36 cellular contexts compared by ENCODE assay signal in the genomic region with DNA sequence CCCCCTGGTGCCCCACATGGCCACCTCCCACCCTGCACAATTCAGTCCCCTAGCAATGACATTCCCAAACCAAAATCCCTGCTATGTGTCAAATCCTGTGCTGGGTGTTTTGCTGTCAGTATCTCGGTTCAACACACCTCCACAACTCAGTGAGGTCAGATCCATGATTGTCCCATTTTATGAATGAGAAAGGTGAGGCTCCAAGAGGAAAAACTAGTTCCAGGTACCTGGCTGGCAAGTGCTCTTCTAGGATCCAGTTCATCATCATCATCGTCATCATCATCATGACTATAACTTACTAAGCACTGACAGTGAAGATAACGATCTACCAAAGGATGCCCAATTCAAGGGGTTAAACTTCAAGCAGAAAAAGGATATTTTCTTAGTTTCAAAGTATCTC. TPM values are rescaled to one million over a fixed set of nuclear protein-coding genes. Genes with fewer than 3 reads are reported as not detected.
"Had no signal": no experiment of that assay in that cellular context is flagged by ENCODE, and none has a peak within 500 bp of the region (broad histone marks: within the 10 kb centered on the region; RNA-seq: fewer than 3 reads in every experiment).

No MANE protein-coding gene starts in this region.

- FAIRE-seq: colon, TTC549 had no signal

- H3K27ac Mint-ChIP-seq: activated CD4-positive, alpha-beta memory T cell treated with anti-CD3 and anti-CD28 coated beads, Interleukin-2, amount 10 ng/mL, durations not matched to agents 7 days and 5 days; activated CD4-positive, alpha-beta T cell treated with anti-CD3 and anti-CD28 coated beads, Interleukin-2, amount 10 ng/mL, durations not matched to agents 7 days and 5 days; activated naive CD8-positive, alpha-beta T cell; activated T-helper 17 cell treated with anti-CD3 and anti-CD28 coated beads, Interleukin-2, amount 50 U/mL, for 72 hours; effector memory CD8-positive, alpha-beta T cell; WTC11 had no signal

- H3K4me3 Mint-ChIP-seq: activated CD4-positive, alpha-beta memory T cell treated with anti-CD3 and anti-CD28 coated beads, Interleukin-2, amount 10 ng/mL, durations not matched to agents 7 days and 5 days; activated CD4-positive, alpha-beta T cell treated with anti-CD3 and anti-CD28 coated beads, Interleukin-2, amount 10 ng/mL, durations not matched to agents 7 days and 5 days; activated naive CD8-positive, alpha-beta T cell; activated T-cell treated with anti-CD3 and anti-CD28 coated beads, Interleukin-2, amount 50 U/mL, for 4 hours; activated T-helper 17 cell treated with anti-CD3 and anti-CD28 coated beads, Interleukin-2, amount 50 U/mL, for 72 hours; effector memory CD8-positive, alpha-beta T cell; WTC11 had no signal

- H3K27me3 ChIP-seq: adrenal gland, body of pancreas, esophagus squamous epithelium, gastroesophageal sphincter had no signal

- DNase-seq: activated CD4-positive, alpha-beta memory T cell treated with anti-CD3 and anti-CD28 coated beads, Interleukin-2, amount 10 ng/mL, durations not matched to agents 7 days and 5 days; activated CD4-positive, alpha-beta T cell treated with anti-CD3 and anti-CD28 coated beads for 1 hour; activated CD4-positive, alpha-beta T cell treated with anti-CD3 and anti-CD28 coated beads for 4 hours; activated CD4-positive, alpha-beta T cell treated with anti-CD3 and anti-CD28 coated beads, Interleukin-2, amount 10 ng/mL, durations not matched to agents 7 days and 5 days; activated CD4-positive, alpha-beta T cell treated with anti-CD3 and anti-CD28 coated beads, Interleukin-2, amount 50 U/mL, for 4 hours; activated CD8-positive, alpha-beta memory T cell treated with anti-CD3 and anti-CD28 coated beads, Interleukin-2, amount 50 U/mL, for 48 hours; activated effector memory CD4-positive, alpha-beta T cell treated with Interleukin-2 at 50 U/mL for 16 hours; activated gamma-delta T cell treated with Interleukin-2 at 50 U/mL for 16 hours; activated naive CD4-positive, alpha-beta T cell treated with anti-CD3 and anti-CD28 coated beads, Interleukin-2, amount 50 U/mL, for 16 hours; activated naive CD4-positive, alpha-beta T cell treated with Interleukin-2 at 50 U/mL for 16 hours; activated T-cell treated with anti-CD3 and anti-CD28 coated beads, Interleukin-2, amount 50 U/mL, for 4 hours; adrenal gland; amygdala; aorta; body of pancreas; caudate nucleus; cortex of kidney; dermis blood vessel endothelial cell; effector CD4-positive, alpha-beta T cell; effector memory CD8-positive, alpha-beta T cell; esophagus squamous epithelium; foreskin melanocyte; T-helper 2 cell had no signal

- H3K4me3 ChIP-seq: adrenal gland, body of pancreas, esophagus squamous epithelium, gastroesophageal sphincter had no signal

- H3K27me3 Mint-ChIP-seq: activated naive CD8-positive, alpha-beta T cell had no signal

- H3K36me3 ChIP-seq: adrenal gland, esophagus squamous epithelium, gastroesophageal sphincter had no signal

- H3K9me3 Mint-ChIP-seq: activated CD4-positive, alpha-beta memory T cell treated with anti-CD3 and anti-CD28 coated beads, Interleukin-2, amount 10 ng/mL, durations not matched to agents 7 days and 5 days; activated CD4-positive, alpha-beta T cell treated with anti-CD3 and anti-CD28 coated beads, Interleukin-2, amount 10 ng/mL, durations not matched to agents 7 days and 5 days; activated T-cell treated with anti-CD3 and anti-CD28 coated beads, Interleukin-2, amount 50 U/mL, for 4 hours; activated T-helper 17 cell treated with anti-CD3 and anti-CD28 coated beads, Interleukin-2, amount 50 U/mL, for 72 hours; effector memory CD8-positive, alpha-beta T cell; WTC11 had no signal

- H3K9me3 ChIP-seq: adrenal gland, body of pancreas, esophagus squamous epithelium, gastroesophageal sphincter had no signal

- H3K36me3 Mint-ChIP-seq: WTC11 had no signal

- H3K4me1 Mint-ChIP-seq: activated T-helper 17 cell treated with anti-CD3 and anti-CD28 coated beads, Interleukin-2, amount 50 U/mL, for 72 hours; WTC11 had no signal

- ATAC-seq: activated T-cell treated with anti-CD3 and anti-CD28 coated beads, Interleukin-2, amount 50 U/mL, for 4 hours; activated T-helper 17 cell treated with anti-CD3 and anti-CD28 coated beads, Interleukin-2, amount 50 U/mL, for 72 hours; body of pancreas; effector memory CD8-positive, alpha-beta T cell; gastroesophageal sphincter; WTC11 had no signal

- H3K27ac ChIP-seq: body of pancreas, epithelial cell of prostate, esophagus squamous epithelium, gastroesophageal sphincter, VCaP had no signal

RNA-seq across cellular contexts. Expression of gene COX4I2, which starts 17.5 kb away (rescaled TPM):
- total RNA-seq: activated CD4-positive, alpha-beta memory T cell treated with anti-CD3 and anti-CD28 coated beads, Interleukin-2, amount 10 ng/mL, durations not matched to agents 7 days and 5 days; activated CD4-positive, alpha-beta T cell treated with anti-CD3 and anti-CD28 coated beads, Interleukin-2, amount 10 ng/mL, durations not matched to agents 7 days and 5 days; activated T-cell treated with anti-CD3 and anti-CD28 coated beads, Interleukin-2, amount 50 U/mL, for 4 hours; activated T-helper 17 cell treated with anti-CD3 and anti-CD28 coated beads, Interleukin-2, amount 50 U/mL, for 72 hours; adrenal gland; body of pancreas; chondrocyte; dermis blood vessel endothelial cell; fibroblast of lung; fibroblast of villous mesenchyme; glomerular endothelial cell; T-helper 1 cell treated with Interleukin-12 subunit alpha and Interleukin-12 subunit beta and Interleukin-4 antibody, amounts not matched to agents 30 ng/mL and 1 ng/mL, for 36 hours; WTC11 had no signal
- polyA plus RNA-seq: fibroblast of lung had no signal
